ENCODE assay signal across 8 cellular contexts in the genomic region with DNA sequence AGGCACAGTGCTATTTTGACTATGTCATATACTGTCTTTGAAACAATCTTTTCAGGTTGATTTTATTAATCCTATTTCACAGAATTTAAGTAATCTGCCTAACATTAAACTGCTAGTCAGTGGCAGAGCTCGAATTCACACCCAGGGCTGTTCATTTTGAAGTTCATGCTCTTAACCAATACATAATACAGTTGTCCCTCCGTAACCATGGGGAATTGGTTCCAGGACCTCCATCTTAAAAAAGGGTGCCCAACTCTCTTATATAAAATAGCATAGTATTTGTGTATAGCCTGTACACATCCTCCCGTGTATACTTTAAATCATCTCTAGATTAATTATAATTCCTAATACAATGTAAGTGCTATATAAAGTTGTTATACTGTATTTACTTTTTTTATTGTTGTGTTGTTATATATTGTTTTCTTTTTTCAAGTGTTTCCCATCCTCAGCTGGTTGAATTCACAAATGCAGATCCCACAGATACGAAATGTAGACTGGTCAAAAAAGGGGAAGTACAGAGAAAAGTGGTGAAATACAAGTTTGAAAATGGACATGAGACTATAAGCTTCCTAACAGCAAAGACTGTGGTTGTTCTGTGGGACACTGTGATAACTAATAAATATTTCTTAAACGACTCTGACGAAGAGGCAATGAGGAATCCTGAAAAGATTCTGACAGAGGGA. TPM values are rescaled to one million over a fixed set of nuclear protein-coding genes. Genes with fewer than 3 reads are reported as not detected.
DNase-seq lines count a peak whose midpoint lies in the region; ATAC-seq and TF ChIP-seq lines count a peak whose summit lies in the region.

No MANE protein-coding gene starts in this region.

- H3K36me3 ChIP-seq in suprapubic skin, result no peaks in the 10 kb centered on the region

- ATAC-seq in Right ventricle myocardium superior (ENCODE audit: poor library complexity), result peak; percentile 46
- ATAC-seq in Right ventricle myocardium inferior, result no peak
- peak; percentile 66 for ATAC-seq in HG03095 (IDR thresholded peaks at IDR 0.05; ENCODE audit: unreplicated experiment)

- TF ChIP-seq POLR2A in suprapubic skin (IDR thresholded peaks at IDR 0.05), result no peak

- WGBS in suprapubic skin, result 79% methylated on average over 6 of the region's 6 CpGs

- H3K27ac ChIP-seq in VCaP (peak overlapping the region; percentile 57; the same call in 1 of the 2 replicates), suprapubic skin (peak overlapping the region; percentile 18)

- DNase-seq in Right ventricle myocardium superior (no peak), Right ventricle myocardium inferior (ENCODE audit: missing footprints) (no peak), suprapubic skin (ENCODE audit: low spot score in 2 of 2) (no peak), AG08395 (ENCODE audit: low spot score) (no peak), RKO (ENCODE audit: low spot score) (no peak)
- no peak for DNase-seq in stimulated activated CD4-positive, alpha-beta T cell treated with anti-CD3 and anti-CD28 coated beads, Interleukin-2, amount 100 ng/mL, for 24 hours

- no peaks in the 10 kb centered on the region for H3K9me3 ChIP-seq in suprapubic skin

- peaks cover 12% of the 10 kb centered on the region for H3K4me1 ChIP-seq in suprapubic skin

- TF ChIP-seq CTCF in VCaP (conservative IDR thresholded peaks at IDR 0.05) (no peak), suprapubic skin (IDR thresholded peaks at IDR 0.05) (no peak)

- H3K27me3 ChIP-seq in suprapubic skin, result no peaks in the 10 kb centered on the region

- intact Hi-C loops in Right ventricle myocardium superior (cut with DNase I), result no loop called here
- intact Hi-C loops in Right ventricle myocardium inferior (cut with DNase I), result loop anchor here (10.0 kb wide), 1 partner anchor 53 kb away; no protein-coding TSS in a partner anchor

- no peak for TF ChIP-seq EP300 in suprapubic skin (IDR thresholded peaks at IDR 0.05)

- H3K4me3 ChIP-seq in suprapubic skin, result no peak overlapping the region

RNA-seq across cellular contexts. Expression of a gene that starts 18.3 kb away (rescaled TPM):
- total RNA-seq in Right ventricle myocardium superior (3.7 TPM), Right ventricle myocardium inferior (3.7 TPM), suprapubic skin (10 to 100 TPM in 1 of 4 donors, 1 to 10 TPM in 3; 7.7 to 23.5 (median 9.4) TPM)
